In the genomic region with DNA sequence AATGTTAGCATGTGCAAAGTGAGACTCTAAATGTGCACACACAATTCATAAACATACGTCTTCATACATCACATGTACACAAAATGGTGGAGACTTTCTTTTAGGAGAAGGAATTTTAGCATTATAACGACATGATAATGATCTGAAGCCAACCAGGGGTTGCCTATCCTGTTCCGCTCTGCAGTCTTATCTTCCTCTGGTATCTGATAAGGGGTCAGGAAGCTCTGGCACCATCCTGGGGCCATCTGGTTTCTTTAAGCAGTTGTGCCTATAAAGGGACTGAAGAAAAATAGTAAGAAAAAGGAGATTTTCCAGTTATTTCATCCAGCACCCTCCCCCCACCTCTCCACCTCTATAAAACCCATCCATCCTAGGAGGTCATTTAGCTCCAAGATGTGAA, we compare ENCODE assay signal across 1 cellular context.
TF ChIP-seq lines count a peak whose summit lies in the region.

No MANE protein-coding gene starts in this region.

TF ChIP-seq in SK-N-SH, 30 proteins besides CTCF, POLR2A, EP300 and RAD21 (continued from another document):
- TF ChIP-seq CHD2 (IDR thresholded peaks at IDR 0.05; ENCODE audit: low read length, partially characterized antibody), result peak; percentile 72
- TF ChIP-seq RCOR1 (IDR thresholded peaks at IDR 0.05; ENCODE audit: low read length), result peak; percentile 93
- TF ChIP-seq, protein P1, sequence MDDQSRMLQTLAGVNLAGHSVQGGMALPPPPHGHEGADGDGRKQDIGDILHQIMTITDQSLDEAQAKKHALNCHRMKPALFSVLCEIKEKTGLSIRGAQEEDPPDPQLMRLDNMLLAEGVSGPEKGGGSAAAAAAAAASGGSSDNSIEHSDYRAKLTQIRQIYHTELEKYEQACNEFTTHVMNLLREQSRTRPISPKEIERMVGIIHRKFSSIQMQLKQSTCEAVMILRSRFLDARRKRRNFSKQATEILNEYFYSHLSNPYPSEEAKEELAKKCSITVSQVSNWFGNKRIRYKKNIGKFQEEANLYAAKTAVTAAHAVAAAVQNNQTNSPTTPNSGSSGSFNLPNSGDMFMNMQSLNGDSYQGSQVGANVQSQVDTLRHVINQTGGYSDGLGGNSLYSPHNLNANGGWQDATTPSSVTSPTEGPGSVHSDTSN (IDR thresholded peaks at IDR 0.05), result no peak
- TF ChIP-seq TCF12 (IDR thresholded peaks at IDR 0.05), result peak; percentile 61; the same call in 1 of the 2 replicates
